ENCODE assay signal across 2 cellular contexts in genomic region chr15:85164841-85165466, GRCh38.
TF ChIP-seq lines count a peak whose summit lies in the region.

No MANE protein-coding gene starts in this region.

TF ChIP-seq in GM23338, 12 proteins besides CTCF, POLR2A, EP300 and RAD21:
- TF ChIP-seq REST (IDR thresholded peaks at IDR 0.05; ENCODE audit: unreplicated experiment) = no peak
- TF ChIP-seq ZNF462 (CRISPR knock-in tag; IDR thresholded peaks at IDR 0.05) = no peak
- TF ChIP-seq ZNF331 (CRISPR knock-in tag; IDR thresholded peaks at IDR 0.05; ENCODE audit: low read depth) = no peak
- no peak for TF ChIP-seq POLR2AphosphoS5 (IDR thresholded peaks at IDR 0.05; ENCODE audit: low read depth)
- no peak for TF ChIP-seq JUNB (IDR thresholded peaks at IDR 0.05; ENCODE audit: unreplicated experiment)
- no peak for TF ChIP-seq EZH2 (IDR thresholded peaks at IDR 0.05; ENCODE audit: low read depth, unreplicated experiment)
- TF ChIP-seq STAT1 (IDR thresholded peaks at IDR 0.05; ENCODE audit: unreplicated experiment) = no peak
- TF ChIP-seq, protein P1, sequence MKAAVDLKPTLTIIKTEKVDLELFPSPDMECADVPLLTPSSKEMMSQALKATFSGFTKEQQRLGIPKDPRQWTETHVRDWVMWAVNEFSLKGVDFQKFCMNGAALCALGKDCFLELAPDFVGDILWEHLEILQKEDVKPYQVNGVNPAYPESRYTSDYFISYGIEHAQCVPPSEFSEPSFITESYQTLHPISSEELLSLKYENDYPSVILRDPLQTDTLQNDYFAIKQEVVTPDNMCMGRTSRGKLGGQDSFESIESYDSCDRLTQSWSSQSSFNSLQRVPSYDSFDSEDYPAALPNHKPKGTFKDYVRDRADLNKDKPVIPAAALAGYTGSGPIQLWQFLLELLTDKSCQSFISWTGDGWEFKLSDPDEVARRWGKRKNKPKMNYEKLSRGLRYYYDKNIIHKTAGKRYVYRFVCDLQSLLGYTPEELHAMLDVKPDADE (IDR thresholded peaks at IDR 0.05) = no peak
- no peak for TF ChIP-seq CREB1 (CRISPR knock-in tag; IDR thresholded peaks at IDR 0.05; ENCODE audit: low read depth)
- TF ChIP-seq ZNF114 (CRISPR knock-in tag; IDR thresholded peaks at IDR 0.05) = no peak

TF ChIP-seq in H1, 55 proteins besides CTCF, POLR2A, EP300 and RAD21:
- TF ChIP-seq SP1 (IDR thresholded peaks at IDR 0.05; ENCODE audit: low read depth, low read length) = peak; percentile 59; the same call in 1 of the 2 replicates
- no peak for TF ChIP-seq KDM4A (IDR thresholded peaks at IDR 0.05; ENCODE audit: low read depth, low read length, severe bottlenecking)
TF ChIP-seq in H1: peak in this region for 1.
